14 cellular contexts compared by ENCODE assay signal in the genomic region with DNA sequence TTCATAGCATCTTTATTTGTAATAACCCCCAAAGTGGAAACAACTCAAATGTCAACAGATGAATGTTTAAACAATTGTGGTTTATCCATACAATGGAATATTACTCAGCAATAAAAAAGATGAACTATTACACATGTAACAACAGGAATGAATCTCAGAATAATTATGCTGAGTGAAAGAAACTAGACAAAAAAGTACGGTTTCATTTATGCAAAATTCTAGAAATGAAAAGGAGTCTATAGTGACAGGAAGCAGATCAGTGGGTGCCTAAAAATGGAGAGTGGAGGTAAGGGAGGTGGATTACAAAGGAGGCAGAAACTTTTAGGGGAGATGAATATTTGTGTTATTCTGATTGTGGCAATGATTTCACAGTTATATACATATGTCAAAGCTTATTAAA. TPM values are rescaled to one million over a fixed set of nuclear protein-coding genes. Genes with fewer than 3 reads are reported as not detected.
DNase-seq lines count a peak whose midpoint lies in the region; ATAC-seq and TF ChIP-seq lines count a peak whose summit lies in the region.
"Had no signal": no experiment of that assay in that cellular context is flagged by ENCODE, and none has a peak within 500 bp of the region (broad histone marks: within the 10 kb centered on the region; RNA-seq: fewer than 3 reads in every experiment).

No MANE protein-coding gene starts in this region.

- ATAC-seq in T-helper 17 cell, result no peak

- peaks cover 63% of the 10 kb centered on the region for H3K4me1 Mint-ChIP-seq in activated naive CD4-positive, alpha-beta T cell treated with anti-CD3 and anti-CD28 coated beads for 36 hours (ENCODE audit: low read depth)
- H3K4me1 Mint-ChIP-seq in T-helper 17 cell, result peaks cover 54% of the 10 kb centered on the region
- H3K4me1 Mint-ChIP-seq in type B pancreatic cell (ENCODE audit: unreplicated experiment), result peaks cover 9% of the 10 kb centered on the region

- CTCF ChIA-PET in activated naive CD4-positive, alpha-beta T cell treated with anti-CD3 and anti-CD28 coated beads for 36 hours (lab: Charles Lee), result interaction anchor here (1.3 kb wide), 1 partner anchor 17 kb away, joined by 4 read pairs; no protein-coding TSS in a partner anchor

- H3K4me1 ChIP-seq in esophagus muscularis mucosa (peaks cover 0 to 29% (median 15%) of the 10 kb centered on the region in 4 donors), subcutaneous abdominal adipose tissue (ENCODE audit: control insufficient read depth in 5 of 5, insufficient read depth in 5 of 5, low read length in 5 of 5) (peaks cover 2 to 45% (median 19%) of the 10 kb centered on the region in 5 donors)

- no peak for TF ChIP-seq EP300 in esophagus muscularis mucosa (IDR thresholded peaks at IDR 0.05)

- TF ChIP-seq POLR2A in esophagus muscularis mucosa (IDR thresholded peaks at IDR 0.05; ENCODE audit: low read depth), result no peak

- H3K36me3 ChIP-seq in esophagus muscularis mucosa (no peaks in the 10 kb centered on the region), subcutaneous abdominal adipose tissue (ENCODE audit: control insufficient read depth in 5 of 5, insufficient read depth in 5 of 5, low read length in 5 of 5) (no peaks in the 10 kb centered on the region)
- H3K36me3 ChIP-seq: HAP-1 had no signal

- DNase-seq in activated naive CD4-positive, alpha-beta T cell treated with anti-CD3 and anti-CD28 coated beads for 36 hours, result no peak
- no peak for DNase-seq in activated naive CD4-positive, alpha-beta T cell (lab: John Stamatoyannopoulos, UW)
- DNase-seq in T-helper 17 cell (no peak), esophagus muscularis mucosa (ENCODE audit: extremely low spot score) (no peak), type B pancreatic cell (ENCODE audit: extremely low spot score, unreplicated experiment) (no peak), AML-193 (lab: John Stamatoyannopoulos, UW) (no peak), GM20000 (ENCODE audit: low spot score) (no peak)
- DNase-seq: kidney glomerular epithelial cell, NCI-H2081 treated with DMSO at 0.1 percent for 48 hours, NCI-H526 treated with DMSO at 0.1 percent for 48 hours had no signal

- intact Hi-C loops in activated naive CD4-positive, alpha-beta T cell treated with anti-CD3 and anti-CD28 coated beads for 36 hours (cut with micrococcal nuclease), result loop anchor here (1.0 kb wide), 7 partner anchors 8 to 336 kb away; no protein-coding TSS in a partner anchor
- intact Hi-C loops in esophagus muscularis mucosa (cut with DNase I), result no loop called here

- no peaks in the 10 kb centered on the region for H3K27me3 Mint-ChIP-seq in activated naive CD4-positive, alpha-beta T cell treated with anti-CD3 and anti-CD28 coated beads for 36 hours (ENCODE audit: low read depth)
- H3K27me3 Mint-ChIP-seq in T-helper 17 cell (no peaks in the 10 kb centered on the region), type B pancreatic cell (peaks cover 21% of the 10 kb centered on the region)

- H3K9me3 ChIP-seq in T-helper 17 cell (ENCODE audit: control insufficient read depth, low read length, poor library complexity, severe bottlenecking) (no peaks in the 10 kb centered on the region), esophagus muscularis mucosa (peaks cover 0 to 4% (median 0%) of the 10 kb centered on the region in 4 donors), subcutaneous abdominal adipose tissue (ENCODE audit: control insufficient read depth in 5 of 5, low read length in 5 of 5) (peaks cover 0 to 2% (median 0%) of the 10 kb centered on the region in 5 donors)
- H3K9me3 ChIP-seq: Caco-2, HAP-1 had no signal

- peak overlapping the region; percentile 63 for H3K4me3 Mint-ChIP-seq in activated naive CD4-positive, alpha-beta T cell treated with anti-CD3 and anti-CD28 coated beads for 36 hours
- H3K4me3 Mint-ChIP-seq in T-helper 17 cell, result peak overlapping the region; percentile 95
- no peak overlapping the region for H3K4me3 Mint-ChIP-seq in type B pancreatic cell

- peaks cover 61% of the 10 kb centered on the region for H3K36me3 Mint-ChIP-seq in activated naive CD4-positive, alpha-beta T cell treated with anti-CD3 and anti-CD28 coated beads for 36 hours (ENCODE audit: low read depth)
- H3K36me3 Mint-ChIP-seq in T-helper 17 cell (ENCODE audit: low read depth) (peaks cover 16% of the 10 kb centered on the region), type B pancreatic cell (peaks cover 9% of the 10 kb centered on the region)

- TF ChIP-seq CTCF in esophagus muscularis mucosa (IDR thresholded peaks at IDR 0.05) (no peak), type B pancreatic cell (conservative IDR thresholded peaks at IDR 0.05) (no peak), GM20000 (IDR thresholded peaks at IDR 0.05; ENCODE audit: extremely low read depth, missing control alignments) (no peak)

- H3K27me3 ChIP-seq in esophagus muscularis mucosa, result peaks cover 0 to 25% (median 5%) of the 10 kb centered on the region in 4 donors
- peaks cover 0 to 9% (median 5%) of the 10 kb centered on the region in 5 donors for H3K27me3 ChIP-seq in subcutaneous abdominal adipose tissue (ENCODE audit: control insufficient read depth in 5 of 5, insufficient read depth in 4 of 5, low read length in 5 of 5)

- H3K27ac ChIP-seq in esophagus muscularis mucosa (replicated peaks in 1 of 4) (peak overlapping the region; percentile 43 to 69 (median 48)), subcutaneous abdominal adipose tissue (ENCODE audit: low read depth, low read length) (peak overlapping the region; percentile 65)
- H3K27ac ChIP-seq: PC-9 had no signal

- H3K4me3 ChIP-seq in esophagus muscularis mucosa (no peak overlapping the region), subcutaneous abdominal adipose tissue (ENCODE audit: low read depth in 1 of 5, low read length in 5 of 5) (no peak overlapping the region)
- H3K4me3 ChIP-seq: HAP-1, PC-9 had no signal

- 92% methylated on average over 1 of the region's 1 CpG for WGBS in esophagus muscularis mucosa

- H3K9me3 Mint-ChIP-seq in activated naive CD4-positive, alpha-beta T cell treated with anti-CD3 and anti-CD28 coated beads for 36 hours, result no peaks in the 10 kb centered on the region
- H3K9me3 Mint-ChIP-seq in type B pancreatic cell, result no peaks in the 10 kb centered on the region

- H3K27ac Mint-ChIP-seq in activated naive CD4-positive, alpha-beta T cell treated with anti-CD3 and anti-CD28 coated beads for 36 hours, result peak overlapping the region; percentile 95
- H3K27ac Mint-ChIP-seq in T-helper 17 cell (peak overlapping the region; percentile 100), type B pancreatic cell (no peak overlapping the region)

- H3K9ac ChIP-seq in subcutaneous abdominal adipose tissue (ENCODE audit: low read length in 5 of 5), result no peak overlapping the region

RNA-seq across cellular contexts. Expression of a gene that starts 4.8 kb away (rescaled TPM):
- 100 to 1,000 TPM; 149 to 158 TPM for total RNA-seq in activated naive CD4-positive, alpha-beta T cell treated with anti-CD3 and anti-CD28 coated beads for 36 hours
- total RNA-seq in T-helper 17 cell (100 to 1,000 TPM; 328 to 342 TPM), esophagus muscularis mucosa (10 to 100 TPM; 13.3 to 67.6 (median 32.2) TPM), type B pancreatic cell (ENCODE audit: low replicate concordance) (19.1 and 59.0 TPM in 2 replicates)

RNA-seq across cellular contexts. Expression of a gene that starts 45.0 kb away (rescaled TPM):
- 1 to 10 TPM; 2.8 to 3.0 TPM for total RNA-seq in activated naive CD4-positive, alpha-beta T cell treated with anti-CD3 and anti-CD28 coated beads for 36 hours
- 1 to 10 TPM; 3.5 to 4.1 TPM for total RNA-seq in T-helper 17 cell
- 1 to 10 TPM in 3 of 4 donors, under 1 TPM in 1; 0.83 to 4.4 (median 3.0) TPM for total RNA-seq in esophagus muscularis mucosa
- total RNA-seq in type B pancreatic cell (ENCODE audit: low replicate concordance), result 12.2 and 25.3 TPM in 2 replicates
